ENCODE assay signal across 22 cellular contexts in genomic region chr22:22047266-22047665, GRCh38.
"Had no signal": no experiment of that assay in that cellular context is flagged by ENCODE, and none has a peak within 500 bp of the region (broad histone marks: within the 10 kb centered on the region; RNA-seq: fewer than 3 reads in every experiment).

No MANE protein-coding gene starts in this region.

- H3K4me3 Mint-ChIP-seq: endodermal cell; naive thymus-derived CD8-positive, alpha-beta T cell; stimulated activated naive B cell treated with anti-CD40 and anti-IgM and Interleukin-4, amounts not matched to agents 10 μg/mL and 1 μg/mL and 100 μg/mL, for 72 hours; stimulated activated naive CD8-positive, alpha-beta T cell treated with anti-CD3 and anti-CD28 coated beads, Interleukin-15, amount 100 ng/mL, for 72 hours had no signal

- H3K4me1 Mint-ChIP-seq: endodermal cell; stimulated activated naive CD8-positive, alpha-beta T cell treated with anti-CD3 and anti-CD28 coated beads, Interleukin-15, amount 100 ng/mL, for 72 hours had no signal

- H3K9me3 Mint-ChIP-seq: stimulated activated naive CD8-positive, alpha-beta T cell treated with anti-CD3 and anti-CD28 coated beads, Interleukin-15, amount 100 ng/mL, for 72 hours had no signal

- H3K27ac ChIP-seq: coronary artery, heart left ventricle, neutrophil, psoas muscle, right lobe of liver, testis, tibial nerve, upper lobe of right lung had no signal

- H3K4me3 ChIP-seq: coronary artery, heart left ventricle, mucosa of descending colon, psoas muscle, right lobe of liver, testis, tibial nerve, upper lobe of right lung had no signal

- H3K27me3 Mint-ChIP-seq: stimulated activated naive B cell treated with anti-CD40 and anti-IgM and Interleukin-4, amounts not matched to agents 10 μg/mL and 1 μg/mL and 100 μg/mL, for 72 hours had no signal

- H3K36me3 Mint-ChIP-seq: naive thymus-derived CD8-positive, alpha-beta T cell; stimulated activated naive B cell treated with anti-CD40 and anti-IgM and Interleukin-4, amounts not matched to agents 10 μg/mL and 1 μg/mL and 100 μg/mL, for 72 hours had no signal

- H3K9me3 ChIP-seq: mucosa of descending colon, neutrophil, psoas muscle, right lobe of liver, testis, tibial nerve, upper lobe of right lung had no signal

- H3K27me3 ChIP-seq: right lobe of liver, testis, tibial nerve, upper lobe of right lung had no signal

- H3K36me3 ChIP-seq: heart left ventricle, neutrophil, right lobe of liver, tibial nerve, upper lobe of right lung had no signal

- ATAC-seq: heart left ventricle; left lobe of liver; mucosa of descending colon; naive thymus-derived CD8-positive, alpha-beta T cell; psoas muscle; right lobe of liver; stimulated activated naive B cell treated with anti-CD40 and anti-IgM and Interleukin-4, amounts not matched to agents 10 μg/mL and 1 μg/mL and 100 μg/mL, for 72 hours; stimulated activated naive CD8-positive, alpha-beta T cell treated with anti-CD3 and anti-CD28 coated beads, Interleukin-15, amount 100 ng/mL, for 72 hours; upper lobe of right lung had no signal

- H3K27ac Mint-ChIP-seq: endodermal cell; naive thymus-derived CD8-positive, alpha-beta T cell had no signal

- FAIRE-seq: endothelial cell of umbilical vein, frontal cortex had no signal

- H3K4me1 ChIP-seq: heart left ventricle, psoas muscle, right lobe of liver, testis, tibial nerve, upper lobe of right lung had no signal

- DNase-seq: effector CD4-positive, alpha-beta T cell; endodermal cell; erythroblast; heart left ventricle; hippocampal formation; mammary epithelial cell; mucosa of descending colon; naive thymus-derived CD8-positive, alpha-beta T cell; psoas muscle; retina; right lobe of liver; stimulated activated CD4-positive, alpha-beta T cell treated with anti-CD3 and anti-CD28 coated beads, Interleukin-4, amount 100 ng/mL, for 24 hours; stimulated activated naive B cell treated with anti-CD40 and anti-IgM and Interleukin-4, amounts not matched to agents 10 μg/mL and 1 μg/mL and 100 μg/mL, for 72 hours; stimulated activated naive CD8-positive, alpha-beta T cell treated with anti-CD3 and anti-CD28 coated beads, Interleukin-15, amount 100 ng/mL, for 72 hours; testis; upper lobe of right lung had no signal
